Comparison of ENCODE assay signal across 20 cellular contexts in genomic region chr4:76540496-76540895, GRCh38.
DNase-seq lines count a peak whose midpoint lies in the region; ATAC-seq, FAIRE-seq and TF ChIP-seq lines count a peak whose summit lies in the region.
"Had no signal": no experiment of that assay in that cellular context is flagged by ENCODE, and none has a peak within 500 bp of the region (broad histone marks: within the 10 kb centered on the region; RNA-seq: fewer than 3 reads in every experiment).

No MANE protein-coding gene starts in this region.

- H3K27me3 ChIP-seq in SJSA1 (replicated peaks), result no peaks in the 10 kb centered on the region
- H3K27me3 ChIP-seq in endodermal cell (ENCODE audit: control insufficient read depth, insufficient read depth, low read length, poor library complexity, severe bottlenecking), result no peaks in the 10 kb centered on the region
- H3K27me3 ChIP-seq in CD8-positive, alpha-beta T cell (ENCODE audit: insufficient read depth, low read length), result no peaks in the 10 kb centered on the region
- H3K27me3 ChIP-seq: MG63, Peyer's patch had no signal

- H3K27ac Mint-ChIP-seq in endodermal cell (no peak overlapping the region), nephron (peak overlapping the region in 2 of 3 experiments; percentile 5 to 26)
- no peak overlapping the region for H3K27ac Mint-ChIP-seq in CD8-positive, alpha-beta T cell

- no peak overlapping the region for H3K4me3 ChIP-seq in SJSA1
- H3K4me3 ChIP-seq in endodermal cell (ENCODE audit: low read length), result no peak overlapping the region
- no peak overlapping the region for H3K4me3 ChIP-seq in CD8-positive, alpha-beta T cell (ENCODE audit: low read depth, low read length)
- H3K4me3 ChIP-seq: MG63, Peyer's patch, SK-N-MC had no signal

- H3K4me1 ChIP-seq in SJSA1 (replicated peaks) (peaks cover 60% of the 10 kb centered on the region), endodermal cell (ENCODE audit: control insufficient read depth, insufficient read depth, low read length) (peaks cover 6% of the 10 kb centered on the region)
- H3K4me1 ChIP-seq in CD8-positive, alpha-beta T cell (ENCODE audit: insufficient read depth, low read length), result peaks cover 6% of the 10 kb centered on the region
- H3K4me1 ChIP-seq: Peyer's patch had no signal

- H3K4me3 Mint-ChIP-seq in endodermal cell (no peak overlapping the region), nephron (no peak overlapping the region)
- H3K4me3 Mint-ChIP-seq in CD8-positive, alpha-beta T cell, result no peak overlapping the region

- DNase-seq in SJSA1 (ENCODE audit: low read depth in 1 of 2, low spot score in 2 of 2) (no peak), endodermal cell (no peak), left colon (no peak)
- DNase-seq in CD8-positive, alpha-beta T cell, result no peak
- DNase-seq: C1 segment of cervical spinal cord, COR-L47, Karpas-422, MG63, NCI-H1092, NCI-H146, NCI-H2081, NCI-H510A, Peyer's patch had no signal

- FAIRE-seq in G401.6 (lab: Jason Lieb, UNC), result peak; percentile 31
- FAIRE-seq: A204.1 had no signal

- H3K4me1 Mint-ChIP-seq in endodermal cell (peaks cover 14% of the 10 kb centered on the region), nephron (peaks cover 35% of the 10 kb centered on the region)
- H3K4me1 Mint-ChIP-seq in CD8-positive, alpha-beta T cell (ENCODE audit: low read depth), result peaks cover 11% of the 10 kb centered on the region

- H3K27me3 Mint-ChIP-seq in endodermal cell (ENCODE audit: insufficient read depth) (no peaks in the 10 kb centered on the region), nephron (ENCODE audit: low read depth) (peaks cover 4% of the 10 kb centered on the region)
- H3K27me3 Mint-ChIP-seq in CD8-positive, alpha-beta T cell (ENCODE audit: low read depth), result no peaks in the 10 kb centered on the region

- ATAC-seq in left colon (no peak), HG02840 (IDR thresholded peaks at IDR 0.05; ENCODE audit: low FRiP score, unreplicated experiment) (no peak), HG03045 (IDR thresholded peaks at IDR 0.05; ENCODE audit: unreplicated experiment) (no peak)
- ATAC-seq in CD8-positive, alpha-beta T cell, result no peak
- ATAC-seq: Right ventricle myocardium inferior had no signal

- H3K9ac ChIP-seq in endodermal cell (ENCODE audit: extremely low read depth, low read length, poor library complexity, severe bottlenecking), result no peak overlapping the region

- H3K9me3 Mint-ChIP-seq in endodermal cell, result peaks cover 3% of the 10 kb centered on the region
- no peaks in the 10 kb centered on the region for H3K9me3 Mint-ChIP-seq in nephron
- peaks cover 2% of the 10 kb centered on the region for H3K9me3 Mint-ChIP-seq in CD8-positive, alpha-beta T cell

- POLR2A ChIA-PET in CD8-positive, alpha-beta T cell (lab: Charles Lee), result no interaction called here

- H3K36me3 Mint-ChIP-seq in endodermal cell (ENCODE audit: low read depth), result no peaks in the 10 kb centered on the region
- H3K36me3 Mint-ChIP-seq in nephron (ENCODE audit: low read depth), result peaks cover 3% of the 10 kb centered on the region
- H3K36me3 Mint-ChIP-seq in CD8-positive, alpha-beta T cell, result no peaks in the 10 kb centered on the region

- peak overlapping the region; percentile 71 for H3K27ac ChIP-seq in SJSA1
- peak overlapping the region; percentile 24 for H3K27ac ChIP-seq in endodermal cell (ENCODE audit: low read depth, low read length)
- H3K27ac ChIP-seq in CD8-positive, alpha-beta T cell (ENCODE audit: low read depth, low read length), result no peak overlapping the region
- H3K27ac ChIP-seq: Peyer's patch, SK-N-MC had no signal

- TF ChIP-seq CTCF in endodermal cell (conservative IDR thresholded peaks at IDR 0.05) (no peak), nephron (IDR thresholded peaks at IDR 0.05; ENCODE audit: unreplicated experiment in 3 of 3) (no peak)
- TF ChIP-seq CTCF in CD8-positive, alpha-beta T cell (IDR thresholded peaks at IDR 0.05), result no peak

- 97 to 100% methylated on average over 2 of the region's 2 CpGs for WGBS in endodermal cell (ENCODE audit: insufficient coverage in 1 of 2, insufficient read length in 1 of 2), 2 experiments

- CTCF ChIA-PET in CD8-positive, alpha-beta T cell (lab: Charles Lee), result no interaction called here

- intact Hi-C loops in left colon (cut with DNase I, micrococcal nuclease), result no loop called here
- intact Hi-C loops in CD8-positive, alpha-beta T cell (cut with DNase I, micrococcal nuclease), result no loop called here

- H3K9me3 ChIP-seq in SJSA1 (replicated peaks) (no peaks in the 10 kb centered on the region), endodermal cell (ENCODE audit: control insufficient read depth, low read length) (no peaks in the 10 kb centered on the region)
- H3K9me3 ChIP-seq in CD8-positive, alpha-beta T cell (ENCODE audit: low read length), result no peaks in the 10 kb centered on the region
- H3K9me3 ChIP-seq: MG63, Peyer's patch had no signal

- no peaks in the 10 kb centered on the region for H3K36me3 ChIP-seq in SJSA1
- no peaks in the 10 kb centered on the region for H3K36me3 ChIP-seq in endodermal cell (ENCODE audit: control insufficient read depth, insufficient read depth, low read length)
- H3K36me3 ChIP-seq in CD8-positive, alpha-beta T cell (ENCODE audit: insufficient read depth, low read length), result no peaks in the 10 kb centered on the region
- H3K36me3 ChIP-seq: MG63, Peyer's patch had no signal

Comparison
In these comparisons a context has a peak if more than half of its experiments do, and no peak if none do; other contexts are left out.
1. H3K27ac Mint-ChIP-seq: peak in nephron (2 of 3); none in endodermal cell (single experiment) and CD8-positive, alpha-beta T cell (single experiment).